ENCODE assay signal across 1 cellular context in the genomic region with DNA sequence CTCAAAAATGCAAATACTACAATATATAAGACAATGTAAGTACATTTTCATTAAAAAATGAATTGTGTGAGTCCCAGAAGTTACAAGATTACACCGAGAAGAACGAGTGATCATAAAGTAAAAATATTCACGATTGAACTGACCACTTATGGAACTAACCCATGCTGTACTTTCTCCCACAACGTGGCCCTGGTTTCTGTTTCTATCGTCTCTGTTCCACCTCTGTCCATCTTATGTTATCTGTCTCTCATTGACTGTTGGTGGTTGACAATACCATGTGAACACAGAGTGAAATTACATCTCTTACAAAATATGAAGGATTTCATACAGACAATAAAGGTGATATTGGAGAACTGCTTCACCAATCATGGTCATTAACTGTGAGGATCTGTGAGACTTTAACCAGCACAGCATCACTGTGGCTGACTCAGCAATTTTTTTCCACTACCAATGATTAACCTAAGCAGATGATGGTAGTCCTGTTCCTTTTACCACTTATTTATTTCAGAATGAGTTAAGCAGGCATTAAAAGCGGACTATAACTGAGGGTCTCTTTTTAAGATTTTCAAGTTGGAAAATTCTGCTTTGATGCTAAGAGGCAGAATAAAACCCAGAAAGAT.
TF ChIP-seq lines count a peak whose summit lies in the region.

No MANE protein-coding gene starts in this region.

TF ChIP-seq in H1, 55 proteins besides CTCF, POLR2A, EP300 and RAD21:
- TF ChIP-seq, protein P1, sequence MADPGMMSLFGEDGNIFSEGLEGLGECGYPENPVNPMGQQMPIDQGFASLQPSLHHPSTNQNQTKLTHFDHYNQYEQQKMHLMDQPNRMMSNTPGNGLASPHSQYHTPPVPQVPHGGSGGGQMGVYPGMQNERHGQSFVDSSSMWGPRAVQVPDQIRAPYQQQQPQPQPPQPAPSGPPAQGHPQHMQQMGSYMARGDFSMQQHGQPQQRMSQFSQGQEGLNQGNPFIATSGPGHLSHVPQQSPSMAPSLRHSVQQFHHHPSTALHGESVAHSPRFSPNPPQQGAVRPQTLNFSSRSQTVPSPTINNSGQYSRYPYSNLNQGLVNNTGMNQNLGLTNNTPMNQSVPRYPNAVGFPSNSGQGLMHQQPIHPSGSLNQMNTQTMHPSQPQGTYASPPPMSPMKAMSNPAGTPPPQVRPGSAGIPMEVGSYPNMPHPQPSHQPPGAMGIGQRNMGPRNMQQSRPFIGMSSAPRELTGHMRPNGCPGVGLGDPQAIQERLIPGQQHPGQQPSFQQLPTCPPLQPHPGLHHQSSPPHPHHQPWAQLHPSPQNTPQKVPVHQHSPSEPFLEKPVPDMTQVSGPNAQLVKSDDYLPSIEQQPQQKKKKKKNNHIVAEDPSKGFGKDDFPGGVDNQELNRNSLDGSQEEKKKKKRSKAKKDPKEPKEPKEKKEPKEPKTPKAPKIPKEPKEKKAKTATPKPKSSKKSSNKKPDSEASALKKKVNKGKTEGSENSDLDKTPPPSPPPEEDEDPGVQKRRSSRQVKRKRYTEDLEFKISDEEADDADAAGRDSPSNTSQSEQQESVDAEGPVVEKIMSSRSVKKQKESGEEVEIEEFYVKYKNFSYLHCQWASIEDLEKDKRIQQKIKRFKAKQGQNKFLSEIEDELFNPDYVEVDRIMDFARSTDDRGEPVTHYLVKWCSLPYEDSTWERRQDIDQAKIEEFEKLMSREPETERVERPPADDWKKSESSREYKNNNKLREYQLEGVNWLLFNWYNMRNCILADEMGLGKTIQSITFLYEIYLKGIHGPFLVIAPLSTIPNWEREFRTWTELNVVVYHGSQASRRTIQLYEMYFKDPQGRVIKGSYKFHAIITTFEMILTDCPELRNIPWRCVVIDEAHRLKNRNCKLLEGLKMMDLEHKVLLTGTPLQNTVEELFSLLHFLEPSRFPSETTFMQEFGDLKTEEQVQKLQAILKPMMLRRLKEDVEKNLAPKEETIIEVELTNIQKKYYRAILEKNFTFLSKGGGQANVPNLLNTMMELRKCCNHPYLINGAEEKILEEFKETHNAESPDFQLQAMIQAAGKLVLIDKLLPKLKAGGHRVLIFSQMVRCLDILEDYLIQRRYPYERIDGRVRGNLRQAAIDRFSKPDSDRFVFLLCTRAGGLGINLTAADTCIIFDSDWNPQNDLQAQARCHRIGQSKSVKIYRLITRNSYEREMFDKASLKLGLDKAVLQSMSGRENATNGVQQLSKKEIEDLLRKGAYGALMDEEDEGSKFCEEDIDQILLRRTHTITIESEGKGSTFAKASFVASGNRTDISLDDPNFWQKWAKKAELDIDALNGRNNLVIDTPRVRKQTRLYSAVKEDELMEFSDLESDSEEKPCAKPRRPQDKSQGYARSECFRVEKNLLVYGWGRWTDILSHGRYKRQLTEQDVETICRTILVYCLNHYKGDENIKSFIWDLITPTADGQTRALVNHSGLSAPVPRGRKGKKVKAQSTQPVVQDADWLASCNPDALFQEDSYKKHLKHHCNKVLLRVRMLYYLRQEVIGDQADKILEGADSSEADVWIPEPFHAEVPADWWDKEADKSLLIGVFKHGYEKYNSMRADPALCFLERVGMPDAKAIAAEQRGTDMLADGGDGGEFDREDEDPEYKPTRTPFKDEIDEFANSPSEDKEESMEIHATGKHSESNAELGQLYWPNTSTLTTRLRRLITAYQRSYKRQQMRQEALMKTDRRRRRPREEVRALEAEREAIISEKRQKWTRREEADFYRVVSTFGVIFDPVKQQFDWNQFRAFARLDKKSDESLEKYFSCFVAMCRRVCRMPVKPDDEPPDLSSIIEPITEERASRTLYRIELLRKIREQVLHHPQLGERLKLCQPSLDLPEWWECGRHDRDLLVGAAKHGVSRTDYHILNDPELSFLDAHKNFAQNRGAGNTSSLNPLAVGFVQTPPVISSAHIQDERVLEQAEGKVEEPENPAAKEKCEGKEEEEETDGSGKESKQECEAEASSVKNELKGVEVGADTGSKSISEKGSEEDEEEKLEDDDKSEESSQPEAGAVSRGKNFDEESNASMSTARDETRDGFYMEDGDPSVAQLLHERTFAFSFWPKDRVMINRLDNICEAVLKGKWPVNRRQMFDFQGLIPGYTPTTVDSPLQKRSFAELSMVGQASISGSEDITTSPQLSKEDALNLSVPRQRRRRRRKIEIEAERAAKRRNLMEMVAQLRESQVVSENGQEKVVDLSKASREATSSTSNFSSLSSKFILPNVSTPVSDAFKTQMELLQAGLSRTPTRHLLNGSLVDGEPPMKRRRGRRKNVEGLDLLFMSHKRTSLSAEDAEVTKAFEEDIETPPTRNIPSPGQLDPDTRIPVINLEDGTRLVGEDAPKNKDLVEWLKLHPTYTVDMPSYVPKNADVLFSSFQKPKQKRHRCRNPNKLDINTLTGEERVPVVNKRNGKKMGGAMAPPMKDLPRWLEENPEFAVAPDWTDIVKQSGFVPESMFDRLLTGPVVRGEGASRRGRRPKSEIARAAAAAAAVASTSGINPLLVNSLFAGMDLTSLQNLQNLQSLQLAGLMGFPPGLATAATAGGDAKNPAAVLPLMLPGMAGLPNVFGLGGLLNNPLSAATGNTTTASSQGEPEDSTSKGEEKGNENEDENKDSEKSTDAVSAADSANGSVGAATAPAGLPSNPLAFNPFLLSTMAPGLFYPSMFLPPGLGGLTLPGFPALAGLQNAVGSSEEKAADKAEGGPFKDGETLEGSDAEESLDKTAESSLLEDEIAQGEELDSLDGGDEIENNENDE (IDR thresholded peaks at IDR 0.05; ENCODE audit: insufficient replicate concordance, low read length) = no peak
- TF ChIP-seq RFX5 (IDR thresholded peaks at IDR 0.05; ENCODE audit: borderline replicate concordance, low read depth, low read length) (no peak), FOSL1 (IDR thresholded peaks at IDR 0.05; ENCODE audit: insufficient read depth, low read depth, low read length) (no peak), MAFK (IDR thresholded peaks at IDR 0.05; ENCODE audit: low read depth, low read length) (peak; percentile 83), CHD2 (IDR thresholded peaks at IDR 0.05; ENCODE audit: low read length) (no peak)
- TF ChIP-seq, protein P2, sequence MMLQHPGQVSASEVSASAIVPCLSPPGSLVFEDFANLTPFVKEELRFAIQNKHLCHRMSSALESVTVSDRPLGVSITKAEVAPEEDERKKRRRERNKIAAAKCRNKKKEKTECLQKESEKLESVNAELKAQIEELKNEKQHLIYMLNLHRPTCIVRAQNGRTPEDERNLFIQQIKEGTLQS (IDR thresholded peaks at IDR 0.05; ENCODE audit: insufficient read depth, low read depth, low read length) = no peak
